In genomic region chr10:84510121-84510520, GRCh38 we compare ENCODE assay signal across 16 cellular contexts.
DNase-seq lines count a peak whose midpoint lies in the region; ATAC-seq, FAIRE-seq and TF ChIP-seq lines count a peak whose summit lies in the region.
"Had no signal": no experiment of that assay in that cellular context is flagged by ENCODE, and none has a peak within 500 bp of the region (broad histone marks: within the 10 kb centered on the region; RNA-seq: fewer than 3 reads in every experiment).

No MANE protein-coding gene starts in this region.

- H3K27me3 Mint-ChIP-seq in type B pancreatic cell: no peaks in the 10 kb centered on the region
- H3K27me3 Mint-ChIP-seq: activated CD4-positive, alpha-beta memory T cell treated with anti-CD3 and anti-CD28 coated beads for 36 hours had no signal

- in situ Hi-C loops in brain microvascular endothelial cell (cut with HindIII; ENCODE audit: low pct_ligation_motif_present, low sequenced_read_pairs): no loop called here

- no peaks in the 10 kb centered on the region for H3K9me1 ChIP-seq in keratinocyte (ENCODE audit: control insufficient read depth, extremely low read depth, insufficient read depth, low read length)

- H3K79me2 ChIP-seq in keratinocyte (ENCODE audit: control insufficient read depth, insufficient read depth, low read length): no peaks in the 10 kb centered on the region

- no peak overlapping the region for H3K4me3 Mint-ChIP-seq in type B pancreatic cell
- H3K4me3 Mint-ChIP-seq: activated CD4-positive, alpha-beta memory T cell treated with anti-CD3 and anti-CD28 coated beads for 36 hours had no signal

- dilution Hi-C loops in keratinocyte (cut with MboI; ENCODE audit: extremely low pct_ligation_motif_present, low sequenced_read_pairs): no loop called here

- WGBS in right cardiac atrium: 88% methylated on average over 3 of the region's 3 CpGs

- H3K9me3 Mint-ChIP-seq in type B pancreatic cell: no peaks in the 10 kb centered on the region
- H3K9me3 Mint-ChIP-seq: activated CD4-positive, alpha-beta memory T cell treated with anti-CD3 and anti-CD28 coated beads for 36 hours had no signal

- H3K27ac Mint-ChIP-seq in type B pancreatic cell: peak overlapping the region; percentile 24
- H3K27ac Mint-ChIP-seq: activated CD4-positive, alpha-beta memory T cell treated with anti-CD3 and anti-CD28 coated beads for 36 hours had no signal

- H3K9me3 ChIP-seq in cardiac muscle cell (ENCODE audit: low read depth): no peaks in the 10 kb centered on the region
- no peaks in the 10 kb centered on the region for H3K9me3 ChIP-seq in right cardiac atrium (ENCODE audit: control insufficient read depth, low read length)
- H3K9me3 ChIP-seq in keratinocyte (ENCODE audit: control insufficient read depth, low read depth, low read length): no peaks in the 10 kb centered on the region
- H3K9me3 ChIP-seq: mucosa of descending colon had no signal

- H3K4me1 ChIP-seq in cardiac muscle cell (ENCODE audit: low read depth) (no peaks in the 10 kb centered on the region), right cardiac atrium (ENCODE audit: control insufficient read depth, insufficient read depth, low read length) (peaks cover 1% of the 10 kb centered on the region), keratinocyte (ENCODE audit: control insufficient read depth, extremely low read depth, insufficient read depth, low read length) (peaks cover 3% of the 10 kb centered on the region)

- H2AFZ ChIP-seq in keratinocyte (ENCODE audit: control insufficient read depth, low read length): no peak overlapping the region

- ATAC-seq in right cardiac atrium: no peak
- ATAC-seq in GM18502 (IDR thresholded peaks at IDR 0.05; ENCODE audit: poor library complexity, unreplicated experiment): no peak
- ATAC-seq: mucosa of descending colon had no signal

- H3K4me1 Mint-ChIP-seq in type B pancreatic cell (ENCODE audit: unreplicated experiment): peaks cover 17% of the 10 kb centered on the region

- peak; percentile 20 for FAIRE-seq in keratinocyte (lab: Jason Lieb, UNC)

- H3K36me3 Mint-ChIP-seq in type B pancreatic cell: peaks cover 25% of the 10 kb centered on the region

- no peaks in the 10 kb centered on the region for H4K20me1 ChIP-seq in keratinocyte (ENCODE audit: control insufficient read depth, extremely low read depth, insufficient read depth, low read length)

- H3K27ac ChIP-seq in cardiac muscle cell (peak overlapping the region; percentile 17), right cardiac atrium (ENCODE audit: low read length) (no peak overlapping the region), brain microvascular endothelial cell (peak overlapping the region; percentile 81), keratinocyte (ENCODE audit: control insufficient read depth, insufficient read depth, low read length) (no peak overlapping the region)

- intact Hi-C loops in right cardiac atrium (cut with DNase I): no loop called here

- H3K4me2 ChIP-seq in keratinocyte (ENCODE audit: control insufficient read depth, extremely low read depth, insufficient read depth, low read depth, low read length): no peak overlapping the region

- DNase-seq in cardiac muscle cell (ENCODE audit: low read depth in 1 of 2, low spot score in 1 of 2): peak in 1 of 2 donors; percentile 8
- no peak for DNase-seq in right cardiac atrium
- DNase-seq in brain microvascular endothelial cell: peak; percentile 63
- DNase-seq in keratinocyte (ENCODE audit: low read depth, low spot score): no peak
- DNase-seq in type B pancreatic cell (ENCODE audit: extremely low spot score, unreplicated experiment): no peak
- no peak for DNase-seq in NAMALWA (ENCODE audit: low spot score)
- no peak for DNase-seq in MV-4-11 (lab: John Stamatoyannopoulos, UW)
- DNase-seq: activated CD4-positive, alpha-beta memory T cell treated with anti-CD3 and anti-CD28 coated beads for 36 hours; activated gamma-delta T cell; mucosa of descending colon; NCI-H1092 treated with DMSO at 0.1 percent for 48 hours; NCI-H510A treated with DMSO at 0.1 percent for 48 hours; RPMI8226; stimulated activated CD4-positive, alpha-beta T cell treated with anti-CD3 and anti-CD28 coated beads, Interleukin-4, amount 100 ng/mL, for 1 hour; T-helper 9 cell had no signal

- H3K36me3 ChIP-seq in cardiac muscle cell: peaks cover 17% of the 10 kb centered on the region
- peaks cover 11% of the 10 kb centered on the region for H3K36me3 ChIP-seq in brain microvascular endothelial cell (replicated peaks)
- H3K36me3 ChIP-seq in keratinocyte (ENCODE audit: control insufficient read depth in 2 of 2, extremely low read depth in 1 of 2, insufficient read depth in 2 of 2, low read length in 2 of 2): peaks cover 8 to 9% of the 10 kb centered on the region in 2 experiments

- H3K27me3 ChIP-seq in cardiac muscle cell: no peaks in the 10 kb centered on the region
- no peaks in the 10 kb centered on the region for H3K27me3 ChIP-seq in right cardiac atrium (ENCODE audit: control insufficient read depth, insufficient read depth)
- no peaks in the 10 kb centered on the region for H3K27me3 ChIP-seq in brain microvascular endothelial cell (replicated peaks)
- H3K27me3 ChIP-seq in keratinocyte (ENCODE audit: control insufficient read depth, extremely low read depth, insufficient read depth, low read length): no peaks in the 10 kb centered on the region

- no peak overlapping the region for H3K4me3 ChIP-seq in cardiac muscle cell
- no peak overlapping the region for H3K4me3 ChIP-seq in right cardiac atrium (ENCODE audit: low read length)
- no peak overlapping the region for H3K4me3 ChIP-seq in brain microvascular endothelial cell (ENCODE audit: low read depth, low read length)
- H3K4me3 ChIP-seq in keratinocyte (ENCODE audit: control insufficient read depth in 2 of 3, extremely low read depth in 1 of 3, insufficient read depth in 2 of 3, low read depth in 1 of 3, low read length in 3 of 3): no peak overlapping the region
- H3K4me3 ChIP-seq: mucosa of descending colon had no signal

- no peak overlapping the region for H3K9ac ChIP-seq in keratinocyte (ENCODE audit: control insufficient read depth, extremely low read depth, insufficient read depth, low read length)

- no peak for TF ChIP-seq CTCF in cardiac muscle cell (IDR thresholded peaks at IDR 0.05; ENCODE audit: low read depth, low read length)
- TF ChIP-seq CTCF in brain microvascular endothelial cell (IDR thresholded peaks at IDR 0.05; ENCODE audit: low read depth, low read length, missing control alignments): no peak
- TF ChIP-seq CTCF in keratinocyte (optimal IDR thresholded peaks at IDR 0.05 in 1 of 3, IDR thresholded peaks at IDR 0.05 in 1 of 3, conservative IDR thresholded peaks at IDR 0.05 in 1 of 3; ENCODE audit: extremely low read depth in 1 of 3, insufficient read depth in 2 of 3, low read length in 3 of 3): no peak
- no peak for TF ChIP-seq CTCF in type B pancreatic cell (conservative IDR thresholded peaks at IDR 0.05)

Comparison
In these comparisons a context has a peak if more than half of its experiments do, and no peak if none do; other contexts are left out.
1. H3K27ac ChIP-seq: peak in cardiac muscle cell (single experiment) and brain microvascular endothelial cell (single experiment); none in right cardiac atrium (single experiment) and keratinocyte (single experiment).